Comparison of ENCODE assay signal across 9 cellular contexts in the genomic region with DNA sequence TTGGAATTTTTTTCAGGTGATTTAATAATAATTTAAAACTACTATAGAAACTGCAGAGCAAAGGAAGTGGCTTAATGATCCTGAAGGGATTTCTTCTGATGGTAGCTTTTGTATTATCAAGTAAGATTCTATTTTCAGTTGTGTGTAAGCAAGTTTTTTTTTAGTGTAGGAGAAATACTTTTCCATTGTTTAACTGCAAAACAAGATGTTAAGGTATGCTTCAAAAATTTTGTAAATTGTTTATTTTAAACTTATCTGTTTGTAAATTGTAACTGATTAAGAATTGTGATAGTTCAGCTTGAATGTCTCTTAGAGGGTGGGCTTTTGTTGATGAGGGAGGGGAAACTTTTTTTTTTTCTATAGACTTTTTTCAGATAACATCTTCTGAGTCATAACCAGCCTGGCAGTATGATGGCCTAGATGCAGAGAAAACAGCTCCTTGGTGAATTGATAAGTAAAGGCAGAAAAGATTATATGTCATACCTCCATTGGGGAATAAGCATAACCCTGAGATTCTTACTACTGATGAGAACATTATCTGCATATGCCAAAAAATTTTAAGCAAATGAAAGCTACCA. TPM values are rescaled to one million over a fixed set of nuclear protein-coding genes. Genes with fewer than 3 reads are reported as not detected.
A peak's percentile ranks its signal among the peaks of the same experiment; 100 is the strongest.
DNase-seq lines count a peak whose midpoint lies in the region; ATAC-seq and TF ChIP-seq lines count a peak whose summit lies in the region.
"Had no signal": no experiment of that assay in that cellular context is flagged by ENCODE, and none has a peak within 500 bp of the region (broad histone marks: within the 10 kb centered on the region; RNA-seq: fewer than 3 reads in every experiment).

No MANE protein-coding gene starts in this region.

- intact Hi-C loops in MCF 10A (cut with micrococcal nuclease): no loop called here
- intact Hi-C loops in lower lobe of right lung (cut with DNase I): loop anchor here (5.0 kb wide), 1 partner anchor 75 kb away; no protein-coding TSS in a partner anchor

- H3K9me3 Mint-ChIP-seq in MCF 10A (ENCODE audit: unreplicated experiment): no peaks in the 10 kb centered on the region

- H3K4me1 Mint-ChIP-seq in MCF 10A (ENCODE audit: insufficient read depth, unreplicated experiment): peaks cover 9% of the 10 kb centered on the region

- ATAC-seq in lower lobe of right lung (no peak), HG02970 (IDR thresholded peaks at IDR 0.05; ENCODE audit: low FRiP score, unreplicated experiment) (no peak), GM21786 (IDR thresholded peaks at IDR 0.05; ENCODE audit: unreplicated experiment) (no peak)

- in situ Hi-C loops in GM13977 (cut with MboI; ENCODE audit: low pct_unique_long_range_greater_than_20kb, low sequenced_read_pairs, unreplicated experiment): loop anchor here (5.0 kb wide), 1 partner anchor 70 kb away; no protein-coding TSS in a partner anchor

- H3K4me1 ChIP-seq in HUES48 (ENCODE audit: control insufficient read depth, insufficient read depth, low read length) (peaks cover 20% of the 10 kb centered on the region), lower lobe of right lung (peaks cover 33% of the 10 kb centered on the region)

- H3K27me3 ChIP-seq in HUES48 (ENCODE audit: control insufficient read depth, insufficient read depth, low read length): no peaks in the 10 kb centered on the region
- no peaks in the 10 kb centered on the region for H3K27me3 ChIP-seq in lower lobe of right lung (ENCODE audit: low read depth)

- POLR2A ChIA-PET in MCF 10A (lab: Yijun Ruan, JAX): interaction anchor here (0.6 to 30.1 kb wide), 22 partner anchors 11 to 169 kb away, joined by 3 to 2994 read pairs (median 7); a partner anchor contains a TSS

- TF ChIP-seq CTCF in 22Rv1 (IDR thresholded peaks at IDR 0.05) (no peak), MCF 10A (IDR thresholded peaks at IDR 0.05; ENCODE audit: unreplicated experiment) (no peak), lower lobe of right lung (IDR thresholded peaks at IDR 0.05) (no peak), GM13977 (IDR thresholded peaks at IDR 0.05; ENCODE audit: extremely low read depth, insufficient read depth, missing control alignments) (no peak)

- CTCF ChIA-PET in MCF 10A (lab: Yijun Ruan, JAX): interaction anchor here (0.7 to 1.8 kb wide), 3 partner anchors 10 to 123 kb away, joined by 4 to 7 read pairs (median 6); no protein-coding TSS in a partner anchor

- peaks cover 67% of the 10 kb centered on the region for H3K36me3 ChIP-seq in HUES48 (ENCODE audit: control insufficient read depth, insufficient read depth, low read length)
- H3K36me3 ChIP-seq in lower lobe of right lung: peaks cover 58% of the 10 kb centered on the region

- no peaks in the 10 kb centered on the region for H3K27me3 Mint-ChIP-seq in MCF 10A (ENCODE audit: insufficient read depth, unreplicated experiment)

- peak overlapping the region; percentile 92 for H3K4me3 ChIP-seq in HUES48 (ENCODE audit: low read depth, low read length)
- H3K4me3 ChIP-seq in lower lobe of right lung: peak overlapping the region; percentile 71

- H3K9me3 ChIP-seq in HUES48 (ENCODE audit: control insufficient read depth, insufficient read depth, low read length): no peaks in the 10 kb centered on the region
- no peaks in the 10 kb centered on the region for H3K9me3 ChIP-seq in lower lobe of right lung

- no peaks in the 10 kb centered on the region for H3K36me3 Mint-ChIP-seq in MCF 10A (ENCODE audit: insufficient read depth, unreplicated experiment)

- H3K27ac ChIP-seq in 22Rv1 (peak overlapping the region; percentile 98), HUES48 (ENCODE audit: low read depth, low read length) (peak overlapping the region; percentile 27), lower lobe of right lung (peak overlapping the region; percentile 99)

- H3K4me3 Mint-ChIP-seq in MCF 10A (ENCODE audit: unreplicated experiment): no peak overlapping the region

- H3K27ac Mint-ChIP-seq in MCF 10A (ENCODE audit: low read depth, unreplicated experiment): no peak overlapping the region

- DNase-seq in MCF 10A (ENCODE audit: unreplicated experiment) (peak; percentile 33), lower lobe of right lung (no peak), GM13977 (ENCODE audit: low spot score) (no peak), retina (no peak)
- DNase-seq: GF-D8 had no signal

- no TSS peak for BruUV-seq in MCF 10A (replicated peaks; lab: Mats Ljungman, UMichigan)

- H3K9ac ChIP-seq in HUES48 (ENCODE audit: low read depth, low read length): peak overlapping the region; percentile 99

RNA-seq across cellular contexts. Expression of a gene that starts 3.5 kb away (rescaled TPM):
- total RNA-seq in MCF 10A (2022): 10,851 and 12,068 TPM in 2 replicates
- total RNA-seq in lower lobe of right lung: 11,612 TPM

RNA-seq across cellular contexts. Expression of a gene that starts 22.5 kb away (rescaled TPM):
- total RNA-seq in MCF 10A (2022) (70.9 and 75.5 TPM in 2 replicates), lower lobe of right lung (61.2 TPM)

RNA-seq across cellular contexts. Expression of a gene that starts 55.8 kb away (rescaled TPM):
- 10.6 and 11.0 TPM in 2 replicates for total RNA-seq in MCF 10A (2022)
- 98.7 TPM for total RNA-seq in lower lobe of right lung

Comparison
In these comparisons a context has a peak if more than half of its experiments do, and no peak if none do; other contexts are left out.
1. H3K27ac ChIP-seq: peak in every context shown above with its lines; median percentile 99 in lower lobe of right lung; 98 in 22Rv1; 27 in HUES48.